Comparison of ENCODE assay signal across 1 cellular context in genomic region chr19:48835734-48836088, GRCh38.
TF ChIP-seq lines count a peak whose summit lies in the region.

No MANE protein-coding gene starts in this region.

TF ChIP-seq in IMR-90, 13 proteins besides CTCF, POLR2A, EP300 and RAD21:
- peak; percentile 61; the same call in 1 of the 2 replicates for TF ChIP-seq MAZ (IDR thresholded peaks at IDR 0.05; ENCODE audit: borderline replicate concordance, low read depth, low read length)
- TF ChIP-seq BHLHE40 (IDR thresholded peaks at IDR 0.05; ENCODE audit: low read depth, low read length), result peak; percentile 56; the same call in 1 of the 2 replicates
- no peak for TF ChIP-seq MAFK (IDR thresholded peaks at IDR 0.05; ENCODE audit: low read depth, low read length)
- no peak for TF ChIP-seq ELK1 (IDR thresholded peaks at IDR 0.05; ENCODE audit: borderline replicate concordance, low read depth, low read length)
- TF ChIP-seq NFE2L2 (IDR thresholded peaks at IDR 0.05; ENCODE audit: low read depth, low read length), result no peak
- TF ChIP-seq RCOR1 (IDR thresholded peaks at IDR 0.05; ENCODE audit: insufficient replicate concordance, low read length), result no peak
- no peak for TF ChIP-seq FOS (IDR thresholded peaks at IDR 0.05; ENCODE audit: low read depth, low read length)
- peak; percentile 89 for TF ChIP-seq USF2 (IDR thresholded peaks at IDR 0.05; ENCODE audit: low read depth, low read length)
- no peak for TF ChIP-seq CEBPB (IDR thresholded peaks at IDR 0.05; ENCODE audit: low read depth, low read length)
- TF ChIP-seq CHD1 (IDR thresholded peaks at IDR 0.05; ENCODE audit: low read depth, low read length), result no peak
- no peak for TF ChIP-seq MXI1 (IDR thresholded peaks at IDR 0.05; ENCODE audit: borderline replicate concordance, low read depth, low read length)
- TF ChIP-seq SMC3 (IDR thresholded peaks at IDR 0.05; ENCODE audit: low read depth, low read length), result peak; percentile 77
- TF ChIP-seq RFX5 (IDR thresholded peaks at IDR 0.05; ENCODE audit: low read depth, low read length), result no peak
TF ChIP-seq in IMR-90: peak in this region for 4.
